Comparison of ENCODE assay signal across 36 cellular contexts in the genomic region with DNA sequence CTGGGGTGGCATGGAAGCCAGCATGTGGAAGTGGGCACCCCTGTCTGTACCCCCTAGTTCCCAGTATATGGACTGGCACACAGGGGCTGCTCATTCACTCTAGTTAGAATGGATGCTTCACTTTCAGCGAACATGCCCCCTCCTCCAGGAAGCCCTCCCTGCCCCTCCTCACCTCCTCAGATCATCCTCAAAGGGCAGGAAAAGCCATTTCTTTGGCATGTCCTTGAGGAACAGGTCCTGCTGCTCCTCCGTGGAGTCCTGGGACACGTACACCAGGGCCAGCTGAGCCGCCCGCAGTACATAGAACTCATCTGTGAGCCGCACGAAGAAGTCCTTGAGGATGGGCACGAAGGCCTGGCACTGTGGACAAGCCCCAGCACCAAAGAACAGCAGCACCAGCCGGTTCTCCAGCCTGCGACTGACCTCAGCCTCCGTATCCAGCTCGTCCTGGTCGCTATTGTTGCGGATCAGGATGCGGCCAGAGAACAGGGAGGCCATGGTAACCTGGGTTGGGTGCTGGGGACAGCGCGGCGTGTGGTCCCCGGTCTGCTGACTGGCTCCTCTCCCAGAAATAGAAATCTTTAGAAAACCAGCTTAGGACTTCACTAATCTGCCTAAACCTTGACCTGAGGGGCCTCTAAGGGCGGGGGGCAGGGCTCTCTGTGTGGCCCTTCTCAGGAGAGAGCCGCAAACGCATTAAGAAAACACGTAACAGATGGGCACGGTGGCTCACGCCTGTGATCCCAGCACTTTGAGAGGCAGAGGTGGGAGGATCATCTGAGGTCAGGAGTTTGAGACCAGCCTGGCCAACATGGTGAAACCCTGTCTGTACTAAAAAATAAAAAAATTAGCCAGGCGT. TPM values are rescaled to one million over a fixed set of nuclear protein-coding genes. Genes with fewer than 3 reads are reported as not detected.
"Had no signal": no experiment of that assay in that cellular context is flagged by ENCODE, and none has a peak within 500 bp of the region (broad histone marks: within the 10 kb centered on the region; RNA-seq: fewer than 3 reads in every experiment).

A gene with protein sequence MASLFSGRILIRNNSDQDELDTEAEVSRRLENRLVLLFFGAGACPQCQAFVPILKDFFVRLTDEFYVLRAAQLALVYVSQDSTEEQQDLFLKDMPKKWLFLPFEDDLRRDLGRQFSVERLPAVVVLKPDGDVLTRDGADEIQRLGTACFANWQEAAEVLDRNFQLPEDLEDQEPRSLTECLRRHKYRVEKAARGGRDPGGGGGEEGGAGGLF (minus strand): TSS at position 555 of the 859 bp plus-strand sequence. CDS start 57 bp downstream, at position 498.

- H3K27ac Mint-ChIP-seq: activated CD8-positive, alpha-beta T cell treated with anti-CD3 and anti-CD28 coated beads for 36 hours; activated naive CD4-positive, alpha-beta T cell treated with anti-CD3 and anti-CD28 coated beads for 36 hours; activated naive CD4-positive, alpha-beta T cell treated with anti-CD3 and anti-CD28 coated beads, Interleukin-2, amount 50 U/mL, for 72 hours; activated T-cell treated with anti-CD3 and anti-CD28 coated beads, Interleukin-2, amount 50 U/mL, for 24 hours; activated T-helper 1 cell treated with anti-CD3 and anti-CD28 coated beads, Interleukin-12 subunit alpha, Interleukin-12 subunit beta, Interleukin-2, Interleukin-4 antibody, amounts not matched to agents 30 ng/mL and 10 ng/mL and 1 ng/mL, durations not matched to agents 14 hours and 24 hours and 36 hours had no signal

- H3K36me3 ChIP-seq: adrenal gland, breast epithelium, Peyer's patch, SJSA1 had no signal

- DNase-seq: activated CD4-positive, alpha-beta T cell treated with anti-CD3 and anti-CD28 coated beads for 1 hour; activated CD4-positive, alpha-beta T cell treated with anti-CD3 and anti-CD28 coated beads for 48 hours; activated CD4-positive, CD25-positive, alpha-beta regulatory T cell; activated CD8-positive, alpha-beta T cell treated with anti-CD3 and anti-CD28 coated beads for 36 hours; activated gamma-delta T cell treated with Interleukin-2 at 50 U/mL for 16 hours; activated naive CD4-positive, alpha-beta T cell treated with anti-CD3 and anti-CD28 coated beads for 36 hours; activated T-cell treated with anti-CD3 and anti-CD28 coated beads, Interleukin-2, amount 50 U/mL, for 24 hours; adrenal gland; body of pancreas; Karpas-422; KBM-7; NCI-H1105; NCI-H1417 treated with DMSO at 0.1 percent for 48 hours; NCI-H187 treated with DMSO at 0.1 percent for 48 hours; NCI-H2081; NCI-H2171 treated with DMSO at 0.1 percent for 48 hours; NCI-H2227 treated with DMSO at 0.1 percent for 48 hours; NCI-H446; NCI-H510A treated with DMSO at 0.1 percent for 48 hours; NCI-H526 treated with DMSO at 0.1 percent for 48 hours; NCI-H774; PC-3; Peyer's patch; RPMI8226; SHP77 treated with DMSO at 0.1 percent for 48 hours; SK-N-SH; T-helper 2 cell; T-helper 9 cell had no signal

- H3K4me2 ChIP-seq: SK-N-SH had no signal

- H3K9ac ChIP-seq: SK-N-SH had no signal

- H3K27ac ChIP-seq: adrenal gland, body of pancreas, breast epithelium, Peyer's patch, SJSA1, VCaP had no signal

- H3K36me3 Mint-ChIP-seq: activated naive CD4-positive, alpha-beta T cell treated with anti-CD3 and anti-CD28 coated beads, Interleukin-2, amount 50 U/mL, for 72 hours had no signal

- ATAC-seq: activated CD8-positive, alpha-beta T cell treated with anti-CD3 and anti-CD28 coated beads for 36 hours; activated naive CD4-positive, alpha-beta T cell treated with anti-CD3 and anti-CD28 coated beads, Interleukin-2, amount 50 U/mL, for 72 hours; body of pancreas; PC-3 had no signal

- H3K4me1 ChIP-seq: adrenal gland, breast epithelium, Peyer's patch had no signal

- H3K4me3 Mint-ChIP-seq: activated CD8-positive, alpha-beta T cell treated with anti-CD3 and anti-CD28 coated beads for 36 hours; activated naive CD4-positive, alpha-beta T cell treated with anti-CD3 and anti-CD28 coated beads for 36 hours; activated T-cell treated with anti-CD3 and anti-CD28 coated beads, Interleukin-2, amount 50 U/mL, for 24 hours; activated T-helper 1 cell treated with anti-CD3 and anti-CD28 coated beads, Interleukin-12 subunit alpha, Interleukin-12 subunit beta, Interleukin-2, Interleukin-4 antibody, amounts not matched to agents 30 ng/mL and 10 ng/mL and 1 ng/mL, durations not matched to agents 14 hours and 24 hours and 36 hours had no signal

- H3K9me3 ChIP-seq: adrenal gland, body of pancreas, breast epithelium, Peyer's patch, SJSA1, SK-N-SH had no signal

- H3K9me3 Mint-ChIP-seq: activated CD8-positive, alpha-beta T cell treated with anti-CD3 and anti-CD28 coated beads for 36 hours; activated naive CD4-positive, alpha-beta T cell treated with anti-CD3 and anti-CD28 coated beads for 36 hours; activated naive CD4-positive, alpha-beta T cell treated with anti-CD3 and anti-CD28 coated beads, Interleukin-2, amount 50 U/mL, for 72 hours; activated T-cell treated with anti-CD3 and anti-CD28 coated beads, Interleukin-2, amount 50 U/mL, for 24 hours; activated T-helper 1 cell treated with anti-CD3 and anti-CD28 coated beads, Interleukin-12 subunit alpha, Interleukin-12 subunit beta, Interleukin-2, Interleukin-4 antibody, amounts not matched to agents 30 ng/mL and 10 ng/mL and 1 ng/mL, durations not matched to agents 14 hours and 24 hours and 36 hours had no signal

- H3K4me3 ChIP-seq: adrenal gland, body of pancreas, breast epithelium, Peyer's patch, SJSA1 had no signal

RNA-seq across cellular contexts. Expression of the gene that starts here (rescaled TPM):
- total RNA-seq: activated CD8-positive, alpha-beta memory T cell treated with anti-CD3 and anti-CD28 coated beads for 36 hours; activated CD8-positive, alpha-beta T cell treated with anti-CD3 and anti-CD28 coated beads for 36 hours; activated naive CD4-positive, alpha-beta T cell treated with anti-CD3 and anti-CD28 coated beads for 36 hours; activated naive CD4-positive, alpha-beta T cell treated with anti-CD3 and anti-CD28 coated beads, Interleukin-2, amount 50 U/mL, for 72 hours; activated T-helper 1 cell treated with anti-CD3 and anti-CD28 coated beads, Interleukin-12 subunit alpha, Interleukin-12 subunit beta, Interleukin-2, Interleukin-4 antibody, amounts not matched to agents 30 ng/mL and 10 ng/mL and 1 ng/mL, durations not matched to agents 14 hours and 24 hours and 36 hours; astrocyte; body of pancreas; MCF 10A; PC-3; Peyer's patch; SJSA1 had no signal
- polyA plus RNA-seq: SK-N-SH had no signal
